Comparison of ENCODE assay signal across 20 cellular contexts in genomic region chr2:239998006-239998405, GRCh38. TPM values are rescaled to one million over a fixed set of nuclear protein-coding genes. Genes with fewer than 3 reads are reported as not detected.
DNase-seq lines count a peak whose midpoint lies in the region; ATAC-seq and TF ChIP-seq lines count a peak whose summit lies in the region.
"Had no signal": no experiment of that assay in that cellular context is flagged by ENCODE, and none has a peak within 500 bp of the region (broad histone marks: within the 10 kb centered on the region; RNA-seq: fewer than 3 reads in every experiment).

No MANE protein-coding gene starts in this region.

- no peaks in the 10 kb centered on the region for H3K27me3 ChIP-seq in left ventricle myocardium inferior (ENCODE audit: low read depth)
- H3K27me3 ChIP-seq: Peyer's patch had no signal

- H3K9me3 ChIP-seq in left ventricle myocardium inferior (replicated peaks): no peaks in the 10 kb centered on the region
- H3K9me3 ChIP-seq: A549, Peyer's patch had no signal

- H3K27ac ChIP-seq in left ventricle myocardium inferior (replicated peaks) (peak overlapping the region; percentile 43), cingulate gyrus (ENCODE audit: low read depth, low read length) (peak overlapping the region; percentile 2)
- H3K27ac ChIP-seq: A549 had no signal

- H3K4me1 ChIP-seq in left ventricle myocardium inferior: peaks cover 9% of the 10 kb centered on the region
- H3K4me1 ChIP-seq: A549 had no signal

- H3K4me3 ChIP-seq in left ventricle myocardium inferior: no peak overlapping the region
- H3K4me3 ChIP-seq: A549, GM12878, Peyer's patch had no signal

- no peak for DNase-seq in left ventricle myocardium inferior
- DNase-seq in cardiac septum (ENCODE audit: low spot score): no peak
- no peak for DNase-seq in nephron progenitor cell
- DNase-seq in type B pancreatic cell (ENCODE audit: extremely low spot score, unreplicated experiment): no peak
- no peak for DNase-seq in pons (ENCODE audit: low spot score)
- DNase-seq: CD4-positive, alpha-beta memory T cell; GF-D8; MM.1S; NCI-H1092; NCI-H1436 treated with DMSO at 0.1 percent for 48 hours; NCI-H2029; NCI-H69; Peyer's patch had no signal

- H3K27ac Mint-ChIP-seq in nephron progenitor cell: peak overlapping the region; percentile 8
- peak overlapping the region; percentile 59 for H3K27ac Mint-ChIP-seq in type B pancreatic cell
- H3K27ac Mint-ChIP-seq: CD4-positive, alpha-beta memory T cell had no signal

- TF ChIP-seq CTCF in left ventricle myocardium inferior (IDR thresholded peaks at IDR 0.05; ENCODE audit: borderline replicate concordance) (no peak), nephron progenitor cell (IDR thresholded peaks at IDR 0.05) (no peak), type B pancreatic cell (conservative IDR thresholded peaks at IDR 0.05) (no peak)

- H3K27me3 Mint-ChIP-seq in nephron progenitor cell (ENCODE audit: low read depth, poor library complexity): no peaks in the 10 kb centered on the region
- H3K27me3 Mint-ChIP-seq in type B pancreatic cell: no peaks in the 10 kb centered on the region
- H3K27me3 Mint-ChIP-seq: CD4-positive, alpha-beta memory T cell had no signal

- H3K4me3 Mint-ChIP-seq in nephron progenitor cell (no peak overlapping the region), type B pancreatic cell (no peak overlapping the region)
- H3K4me3 Mint-ChIP-seq: CD4-positive, alpha-beta memory T cell had no signal

- ATAC-seq in HG02938 (IDR thresholded peaks at IDR 0.05; ENCODE audit: unreplicated experiment): no peak
- no peak for ATAC-seq in HG03159 (IDR thresholded peaks at IDR 0.05; ENCODE audit: unreplicated experiment)
- ATAC-seq: A549, GM12878 had no signal

- H3K36me3 Mint-ChIP-seq in nephron progenitor cell (ENCODE audit: low read depth) (peaks cover 42% of the 10 kb centered on the region), type B pancreatic cell (peaks cover 13% of the 10 kb centered on the region)

- H3K9me3 Mint-ChIP-seq in nephron progenitor cell: no peaks in the 10 kb centered on the region
- H3K9me3 Mint-ChIP-seq in type B pancreatic cell: no peaks in the 10 kb centered on the region

- H3K4me1 Mint-ChIP-seq in nephron progenitor cell: no peaks in the 10 kb centered on the region
- no peaks in the 10 kb centered on the region for H3K4me1 Mint-ChIP-seq in type B pancreatic cell (ENCODE audit: unreplicated experiment)
- H3K4me1 Mint-ChIP-seq: CD4-positive, alpha-beta memory T cell had no signal

- peaks cover 64% of the 10 kb centered on the region for H3K36me3 ChIP-seq in left ventricle myocardium inferior

- intact Hi-C loops in left ventricle myocardium inferior (cut with micrococcal nuclease): no loop called here
- intact Hi-C loops in cardiac septum (cut with DNase I): loop anchor here (10.0 kb wide), 1 partner anchor 963 kb away; no protein-coding TSS in a partner anchor

RNA-seq across cellular contexts. Expression of gene NDUFA10, which starts 27.1 kb away (rescaled TPM):
- total RNA-seq in left ventricle myocardium inferior: 412 TPM
- 330 TPM for total RNA-seq in cardiac septum
- total RNA-seq in type B pancreatic cell (ENCODE audit: low replicate concordance): 121 and 136 TPM in 2 replicates

RNA-seq across cellular contexts. Expression of gene OR6B2, which starts 32.2 kb away (rescaled TPM):
- total RNA-seq in left ventricle myocardium inferior: not detected
- total RNA-seq in cardiac septum: not detected
- total RNA-seq in type B pancreatic cell (ENCODE audit: low replicate concordance): not detected in 2 replicates
- total RNA-seq: CD4-positive, alpha-beta memory T cell; GM12878; H1; LHCN-M2; Peyer's patch had no signal

RNA-seq across cellular contexts. Expression of gene OR6B3, which starts 55.3 kb away (rescaled TPM):
- total RNA-seq in left ventricle myocardium inferior (not detected), cardiac septum (not detected), type B pancreatic cell (ENCODE audit: low replicate concordance) (not detected in 2 replicates)
- total RNA-seq: CD4-positive, alpha-beta memory T cell; GM12878; H1; LHCN-M2; Peyer's patch had no signal
